Comparison of ENCODE assay signal across 8 cellular contexts in genomic region chr2:61707984-61708852, GRCh38.
DNase-seq lines count a peak whose midpoint lies in the region; ATAC-seq and FAIRE-seq lines count a peak whose summit lies in the region.

No MANE protein-coding gene starts in this region.

- peak; percentile 99 for ATAC-seq in GM21786 (IDR thresholded peaks at IDR 0.05; ENCODE audit: unreplicated experiment)

- FAIRE-seq in GM18507 (lab: Jason Lieb, UNC), result peak; percentile 96

- in situ Hi-C loops in KBM-7 (cut with MboI; ENCODE audit: low pct_unique_long_range_greater_than_20kb, low sequenced_read_pairs), result no loop called here

- DNase-seq in GM18507 (ENCODE audit: extremely low spot score, insufficient read length, low read depth) (peak; percentile 52), HuH-7.5 (ENCODE audit: low spot score) (peak; percentile 29), RPMI8226 (peak; percentile 66), iris pigment epithelial cell (ENCODE audit: low read depth) (peak; percentile 84), CD1c-positive myeloid dendritic cell (ENCODE audit: extremely low spot score) (no peak), KBM-7 (no peak)
- DNase-seq in stimulated activated CD4-positive, alpha-beta T cell treated with anti-CD3 and anti-CD28 coated beads, Interleukin-4, amount 100 ng/mL, for 4 hours, result no peak

Comparison
In these comparisons a context has a peak if more than half of its experiments do, and no peak if none do; other contexts are left out.
1. DNase-seq: peak in GM18507 (single experiment), HuH-7.5 (single experiment), RPMI8226 (single experiment) and iris pigment epithelial cell (single experiment); none in CD1c-positive myeloid dendritic cell (single experiment), KBM-7 (single experiment) and stimulated activated CD4-positive, alpha-beta T cell treated with anti-CD3 and anti-CD28 coated beads, Interleukin-4, amount 100 ng/mL, for 4 hours (0 of 2).